Comparison of ENCODE assay signal across 1 cellular context in genomic region chr9:20974198-20974597, GRCh38. TPM values are rescaled to one million over a fixed set of nuclear protein-coding genes. Genes with fewer than 3 reads are reported as not detected.
"Had no signal": no experiment of that assay in that cellular context is flagged by ENCODE, and none has a peak within 500 bp of the region (broad histone marks: within the 10 kb centered on the region; RNA-seq: fewer than 3 reads in every experiment).

No MANE protein-coding gene starts in this region.

RNA-seq across cellular contexts. Expression of gene HACD4, which starts 57.2 kb away (rescaled TPM):
- total RNA-seq: PC-3 had no signal
